ENCODE assay signal across 20 cellular contexts in the genomic region with DNA sequence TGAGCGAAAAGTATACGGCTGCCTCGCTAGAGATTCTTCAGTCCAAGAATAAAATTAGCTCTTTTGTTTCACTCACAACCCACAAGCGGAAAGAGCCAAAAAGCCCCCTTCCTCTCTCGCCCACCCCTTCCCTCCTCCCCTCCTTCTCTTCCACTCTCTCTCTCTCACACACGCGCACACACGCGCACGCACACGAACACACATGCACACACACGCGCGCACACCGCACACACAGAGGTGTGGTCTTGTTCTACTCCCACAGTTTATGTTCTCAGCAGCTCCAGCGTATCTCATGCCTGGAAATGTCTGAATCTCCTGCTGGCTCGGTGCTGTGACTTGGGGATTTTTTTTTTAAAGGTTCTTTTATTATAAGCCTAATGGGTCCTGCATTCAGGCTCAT.
A peak's percentile ranks its signal among the peaks of the same experiment; 100 is the strongest.
DNase-seq lines count a peak whose midpoint lies in the region; ATAC-seq and TF ChIP-seq lines count a peak whose summit lies in the region.
"Had no signal": no experiment of that assay in that cellular context is flagged by ENCODE, and none has a peak within 500 bp of the region (broad histone marks: within the 10 kb centered on the region; RNA-seq: fewer than 3 reads in every experiment).

No MANE protein-coding gene starts in this region.

- H3K36me3 ChIP-seq in DND-41 (ENCODE audit: insufficient read depth, low read length) (no peaks in the 10 kb centered on the region), PC-9 (ENCODE audit: low read depth) (no peaks in the 10 kb centered on the region)
- H3K36me3 ChIP-seq: stomach, thyroid gland had no signal

- H3K27me3 Mint-ChIP-seq in activated naive CD4-positive, alpha-beta T cell treated with anti-CD3 and anti-CD28 coated beads for 36 hours (ENCODE audit: low read depth) = no peaks in the 10 kb centered on the region
- peaks cover 16% of the 10 kb centered on the region for H3K27me3 Mint-ChIP-seq in stimulated activated naive CD8-positive, alpha-beta T cell treated with anti-CD3 and anti-CD28 coated beads, Interleukin-15, amount 100 ng/mL, for 72 hours

- peak; percentile 45 for DNase-seq in activated naive CD4-positive, alpha-beta T cell treated with anti-CD3 and anti-CD28 coated beads for 36 hours
- no peak for DNase-seq in activated naive CD4-positive, alpha-beta T cell treated with anti-CD3 and anti-CD28 coated beads, Interleukin-2, amount 50 U/mL, for 16 hours
- DNase-seq in DND-41 (peak; percentile 43), dermis blood vessel endothelial cell (peak; percentile 15), NCI-H446 (lab: John Stamatoyannopoulos, UW) (no peak), PC-9 (no peak)
- no peak for DNase-seq in stimulated activated naive CD8-positive, alpha-beta T cell treated with anti-CD3 and anti-CD28 coated beads, Interleukin-15, amount 100 ng/mL, for 72 hours
- DNase-seq: ACHN; activated CD4-positive, CD25-positive, alpha-beta regulatory T cell treated with anti-CD3 and anti-CD28 coated beads, Interleukin-2, amount 50 U/mL, for 72 hours; C1 segment of cervical spinal cord; islet precursor cell; left ventricle myocardium superior; NCI-H1694; nucleus accumbens; stimulated activated CD4-positive, alpha-beta T cell treated with anti-CD3 and anti-CD28 coated beads, Interleukin-15, amount 100 ng/mL, for 24 hours; stomach; thyroid gland had no signal

- peaks cover 22% of the 10 kb centered on the region for H3K4me1 Mint-ChIP-seq in activated naive CD4-positive, alpha-beta T cell treated with anti-CD3 and anti-CD28 coated beads for 36 hours (ENCODE audit: low read depth)
- H3K4me1 Mint-ChIP-seq in stimulated activated naive CD8-positive, alpha-beta T cell treated with anti-CD3 and anti-CD28 coated beads, Interleukin-15, amount 100 ng/mL, for 72 hours = peaks cover 31% of the 10 kb centered on the region

- intact Hi-C loops in activated naive CD4-positive, alpha-beta T cell treated with anti-CD3 and anti-CD28 coated beads for 36 hours (cut with micrococcal nuclease) = no loop called here
- intact Hi-C loops in PC-9 (cut with micrococcal nuclease; ENCODE audit: unreplicated experiment) = no loop called here

- H3K9me2 ChIP-seq in PC-9 (ENCODE audit: insufficient read depth) = no peaks in the 10 kb centered on the region

- ATAC-seq in DND-41 (ENCODE audit: insufficient read depth, low read depth) = peak; percentile 29; the same call in 1 of the 3 replicates
- ATAC-seq in stimulated activated naive CD8-positive, alpha-beta T cell treated with anti-CD3 and anti-CD28 coated beads, Interleukin-15, amount 100 ng/mL, for 72 hours = peak; percentile 61
- ATAC-seq: GM12878, GM23338, HepG2, left ventricle myocardium superior had no signal

- peak overlapping the region; percentile 63 for H3K4me3 Mint-ChIP-seq in activated naive CD4-positive, alpha-beta T cell treated with anti-CD3 and anti-CD28 coated beads for 36 hours
- H3K4me3 Mint-ChIP-seq in stimulated activated naive CD8-positive, alpha-beta T cell treated with anti-CD3 and anti-CD28 coated beads, Interleukin-15, amount 100 ng/mL, for 72 hours = peak overlapping the region; percentile 50 to 62
- H3K4me3 Mint-ChIP-seq: GM23338 had no signal

- CTCF ChIA-PET in activated naive CD4-positive, alpha-beta T cell treated with anti-CD3 and anti-CD28 coated beads for 36 hours (lab: Charles Lee) = interaction anchor here (1.2 kb wide), 1 partner anchor 11 kb away, joined by 4 read pairs; no protein-coding TSS in a partner anchor
- CTCF ChIA-PET in PC-9 (lab: Charles Lee) = no interaction called here

- no peaks in the 10 kb centered on the region for H4K20me1 ChIP-seq in DND-41 (ENCODE audit: insufficient read depth, low read length)
- no peaks in the 10 kb centered on the region for H4K20me1 ChIP-seq in PC-9 (ENCODE audit: insufficient read depth)

- POLR2A ChIA-PET in PC-9 (lab: Charles Lee; ENCODE audit: unreplicated experiment) = no interaction called here

- no TSS peak for BruUV-seq in PC-9 (replicated peaks; lab: Mats Ljungman, UMichigan)

- H3K79me2 ChIP-seq in DND-41 (ENCODE audit: insufficient read depth, low read length) = no peaks in the 10 kb centered on the region
- no peaks in the 10 kb centered on the region for H3K79me2 ChIP-seq in PC-9 (ENCODE audit: low read depth)

- no peak overlapping the region for H3K27ac Mint-ChIP-seq in activated naive CD4-positive, alpha-beta T cell treated with anti-CD3 and anti-CD28 coated beads for 36 hours
- H3K27ac Mint-ChIP-seq in stimulated activated naive CD8-positive, alpha-beta T cell treated with anti-CD3 and anti-CD28 coated beads, Interleukin-15, amount 100 ng/mL, for 72 hours = peak overlapping the region in 1 of 2 donors; percentile 28
- H3K27ac Mint-ChIP-seq: GM23338 had no signal

- H3K9ac ChIP-seq in DND-41 (ENCODE audit: low read depth, low read length) = no peak overlapping the region

- H3K36me3 Mint-ChIP-seq in activated naive CD4-positive, alpha-beta T cell treated with anti-CD3 and anti-CD28 coated beads for 36 hours (ENCODE audit: low read depth) = no peaks in the 10 kb centered on the region

- no peak for TF ChIP-seq CTCF in DND-41 (IDR thresholded peaks at IDR 0.05; ENCODE audit: borderline replicate concordance, extremely low read depth, low read length, poor library complexity, severe bottlenecking)
- TF ChIP-seq CTCF in PC-9 (conservative IDR thresholded peaks at IDR 0.05) = no peak

- H3K9me3 ChIP-seq in DND-41 (ENCODE audit: insufficient read depth, low read length, severe bottlenecking) (no peaks in the 10 kb centered on the region), PC-9 (ENCODE audit: insufficient read depth, low read depth) (no peaks in the 10 kb centered on the region)
- H3K9me3 ChIP-seq: stomach, thyroid gland had no signal

- 0 out of 2 replicates have a peak overlapping the region, but pooled peaks have one; percentile 15 for H3K27ac ChIP-seq in DND-41 (ENCODE audit: low read length)
- H3K27ac ChIP-seq in PC-9 = no peak overlapping the region
- H3K27ac ChIP-seq: stomach, thyroid gland had no signal

- no peaks in the 10 kb centered on the region for H3F3A ChIP-seq in PC-9 (ENCODE audit: insufficient read depth, low read depth)

- H2AFZ ChIP-seq in DND-41 (ENCODE audit: low read depth, low read length) = no peak overlapping the region
- H2AFZ ChIP-seq in PC-9 = no peak overlapping the region
- H2AFZ ChIP-seq: GM23338 had no signal

- peaks cover 49% of the 10 kb centered on the region for H3K4me1 ChIP-seq in DND-41 (ENCODE audit: insufficient read depth, low read length)
- H3K4me1 ChIP-seq in PC-9 (replicated peaks; ENCODE audit: insufficient read depth) = no peaks in the 10 kb centered on the region
- H3K4me1 ChIP-seq: stomach had no signal

- no peaks in the 10 kb centered on the region for H3K9me3 Mint-ChIP-seq in activated naive CD4-positive, alpha-beta T cell treated with anti-CD3 and anti-CD28 coated beads for 36 hours
- H3K9me3 Mint-ChIP-seq in stimulated activated naive CD8-positive, alpha-beta T cell treated with anti-CD3 and anti-CD28 coated beads, Interleukin-15, amount 100 ng/mL, for 72 hours = no peaks in the 10 kb centered on the region
- H3K9me3 Mint-ChIP-seq: GM23338 had no signal

- H3K4me2 ChIP-seq in DND-41 (ENCODE audit: insufficient read depth, low read length) (no peak overlapping the region), PC-9 (no peak overlapping the region)
- H3K4me2 ChIP-seq: GM23338 had no signal

- H3K27me3 ChIP-seq in DND-41 (ENCODE audit: insufficient read depth, low read length, poor library complexity) (no peaks in the 10 kb centered on the region), PC-9 (ENCODE audit: insufficient read depth, low read depth) (peaks cover 45% of the 10 kb centered on the region)
- H3K27me3 ChIP-seq: thyroid gland had no signal

- H3K4me3 ChIP-seq in DND-41 (ENCODE audit: low read depth in 1 of 2, low read length in 2 of 2) = no peak overlapping the region
- no peak overlapping the region for H3K4me3 ChIP-seq in PC-9
- H3K4me3 ChIP-seq: GM12878, GM23338, stomach, thyroid gland had no signal

Comparison
In these comparisons a context has a peak if more than half of its experiments do, and no peak if none do; other contexts are left out.
1. DNase-seq: peak in activated naive CD4-positive, alpha-beta T cell treated with anti-CD3 and anti-CD28 coated beads for 36 hours (single experiment), DND-41 (single experiment) and dermis blood vessel endothelial cell (single experiment); none in activated naive CD4-positive, alpha-beta T cell treated with anti-CD3 and anti-CD28 coated beads, Interleukin-2, amount 50 U/mL, for 16 hours (single experiment), stimulated activated naive CD8-positive, alpha-beta T cell treated with anti-CD3 and anti-CD28 coated beads, Interleukin-15, amount 100 ng/mL, for 72 hours (0 of 2), NCI-H446 (0 of 2) and PC-9 (0 of 2).